21 cellular contexts compared by ENCODE assay signal in the genomic region with DNA sequence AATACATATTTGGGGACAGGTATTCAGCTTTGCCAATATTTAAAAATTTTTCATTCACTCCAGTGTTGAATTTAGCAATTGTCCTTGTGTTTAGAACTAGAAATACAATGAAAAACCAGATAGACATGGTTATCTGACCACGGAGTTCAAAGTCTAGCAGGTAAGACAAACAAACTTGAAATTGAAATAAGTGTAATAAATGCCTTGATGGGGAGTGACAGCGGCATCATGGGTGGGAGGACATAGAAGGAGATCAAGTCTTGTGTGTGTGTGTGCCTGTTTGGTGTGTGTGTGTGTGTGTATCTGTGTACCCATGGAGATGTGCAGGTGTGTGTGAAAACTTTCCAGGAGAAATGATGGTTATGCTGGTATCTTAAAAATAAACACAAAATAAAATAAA.
DNase-seq lines count a peak whose midpoint lies in the region; ATAC-seq and TF ChIP-seq lines count a peak whose summit lies in the region.
"Had no signal": no experiment of that assay in that cellular context is flagged by ENCODE, and none has a peak within 500 bp of the region (broad histone marks: within the 10 kb centered on the region; RNA-seq: fewer than 3 reads in every experiment).

No MANE protein-coding gene starts in this region.

- ATAC-seq in stimulated activated effector memory CD8-positive, alpha-beta T cell treated with anti-CD3 and anti-CD28 coated beads, Interleukin-12 subunit alpha, Interleukin-12 subunit beta, amount 100 ng/mL, for 72 hours: no peak
- ATAC-seq: GM12878, SK-N-SH treated with all-trans-retinoic acid at 6 μM for 48 hours had no signal

- DNase-seq in HuH-7.5 (ENCODE audit: low spot score): peak; percentile 33
- peak; percentile 67 for DNase-seq in SW480 (ENCODE audit: low spot score)
- DNase-seq in transverse colon: peak; percentile 44
- DNase-seq in stimulated activated effector memory CD8-positive, alpha-beta T cell treated with anti-CD3 and anti-CD28 coated beads, Interleukin-12 subunit alpha, Interleukin-12 subunit beta, amount 100 ng/mL, for 72 hours (ENCODE audit: low spot score in 2 of 2): no peak
- no peak for DNase-seq in substantia nigra (lab: John Stamatoyannopoulos, UW)
- no peak for DNase-seq in H7
- DNase-seq: BE2C; DMS79 treated with DMSO at 0.1 percent for 48 hours; H9; HFFc6; NCI-H1105; NCI-H1694; NCI-H446; NCI-H748 treated with DMSO at 0.1 percent for 48 hours; NK-92 treated with Interleukin-12 subunit alpha and Interleukin-12 subunit beta, amount 100 ng/mL, for 24 hours; SIG-M5 had no signal

- no peak for TF ChIP-seq POLR2A in transverse colon (IDR thresholded peaks at IDR 0.05)

- TF ChIP-seq RAD21 in liver (IDR thresholded peaks at IDR 0.05): no peak

- H3K4me1 ChIP-seq in liver (ENCODE audit: control insufficient read depth in 4 of 4, insufficient read depth in 4 of 4, low read length in 3 of 4) (no peaks in the 10 kb centered on the region), transverse colon (peaks cover 0 to 14% (median 4%) of the 10 kb centered on the region in 4 donors)
- H3K4me1 ChIP-seq: BE2C had no signal

- WGBS in liver: 40% methylated on average over 2 of the region's 2 CpGs
- 27 to 51% methylated on average over 2 of the region's 2 CpGs for WGBS in transverse colon (ENCODE audit: low coverage in 1 of 2), 2 donors

- TF ChIP-seq CTCF in liver (IDR thresholded peaks at IDR 0.05; ENCODE audit: low read depth, low read length, missing input control): no peak
- no peak for TF ChIP-seq CTCF in transverse colon (IDR thresholded peaks at IDR 0.05)

- no peak overlapping the region for H3K4me3 Mint-ChIP-seq in stimulated activated effector memory CD8-positive, alpha-beta T cell treated with anti-CD3 and anti-CD28 coated beads, Interleukin-12 subunit alpha, Interleukin-12 subunit beta, amount 100 ng/mL, for 72 hours
- H3K4me3 Mint-ChIP-seq: H9, HFFc6 had no signal

- intact Hi-C loops in transverse colon (cut with DNase I; ENCODE audit: low total_unique reads): no loop called here

- in situ Hi-C loops in transverse colon (cut with MboI; ENCODE audit: low pct_ligation_motif_present in 1 of 4, low pct_unique_long_range_greater_than_20kb in 1 of 4, low sequenced_read_pairs in 3 of 4): no loop called here

- H3K9ac ChIP-seq in liver (ENCODE audit: low read depth in 1 of 2, low read length in 2 of 2): no peak overlapping the region
- H3K9ac ChIP-seq: KMS-11 had no signal

- no peak overlapping the region for H3K27ac ChIP-seq in liver (ENCODE audit: low read depth in 1 of 2, low read length in 2 of 2)
- no peak overlapping the region for H3K27ac ChIP-seq in transverse colon
- no peak overlapping the region for H3K27ac ChIP-seq in substantia nigra (ENCODE audit: low read depth, low read length, poor library complexity, severe bottlenecking)
- H3K27ac ChIP-seq: KMS-11, RWPE1 had no signal

- H3K27me3 ChIP-seq in liver (ENCODE audit: control insufficient read depth in 4 of 4, insufficient read depth in 4 of 4, low read length in 3 of 4) (no peaks in the 10 kb centered on the region), transverse colon (no peaks in the 10 kb centered on the region), H7 (ENCODE audit: control insufficient read depth, insufficient read depth, low read length) (no peaks in the 10 kb centered on the region)
- H3K27me3 ChIP-seq: BE2C had no signal

- peaks cover 8% of the 10 kb centered on the region for H3K9me3 Mint-ChIP-seq in stimulated activated effector memory CD8-positive, alpha-beta T cell treated with anti-CD3 and anti-CD28 coated beads, Interleukin-12 subunit alpha, Interleukin-12 subunit beta, amount 100 ng/mL, for 72 hours

- H3K36me3 ChIP-seq in liver (ENCODE audit: control insufficient read depth in 4 of 4, insufficient read depth in 3 of 4, low read depth in 1 of 4, low read length in 3 of 4): no peaks in the 10 kb centered on the region
- no peaks in the 10 kb centered on the region for H3K36me3 ChIP-seq in transverse colon
- no peaks in the 10 kb centered on the region for H3K36me3 ChIP-seq in H7 (replicated peaks; ENCODE audit: control insufficient read depth, insufficient read depth, low read length)
- H3K36me3 ChIP-seq: BE2C had no signal

- no peaks in the 10 kb centered on the region for H3K36me3 Mint-ChIP-seq in stimulated activated effector memory CD8-positive, alpha-beta T cell treated with anti-CD3 and anti-CD28 coated beads, Interleukin-12 subunit alpha, Interleukin-12 subunit beta, amount 100 ng/mL, for 72 hours

- no peak overlapping the region for H3K27ac Mint-ChIP-seq in stimulated activated effector memory CD8-positive, alpha-beta T cell treated with anti-CD3 and anti-CD28 coated beads, Interleukin-12 subunit alpha, Interleukin-12 subunit beta, amount 100 ng/mL, for 72 hours
- H3K27ac Mint-ChIP-seq: H9, HFFc6 had no signal

- H3K4me3 ChIP-seq in liver (ENCODE audit: low read depth in 1 of 3, low read length in 3 of 3): no peak overlapping the region
- no peak overlapping the region for H3K4me3 ChIP-seq in transverse colon
- no peak overlapping the region for H3K4me3 ChIP-seq in H7 (ENCODE audit: insufficient read depth, low read depth, low read length)
- H3K4me3 ChIP-seq: GM12878 had no signal

- TF ChIP-seq EP300 in transverse colon (IDR thresholded peaks at IDR 0.05; ENCODE audit: low read depth): no peak

- H3K9me3 ChIP-seq in liver (ENCODE audit: control insufficient read depth in 4 of 4, low read length in 3 of 4) (peaks cover 0 to 10% (median under 1%) of the 10 kb centered on the region in 4 donors), transverse colon (peaks cover 0 to 4% of the 10 kb centered on the region in 2 donors)
- H3K9me3 ChIP-seq: BE2C had no signal

- H3K4me1 Mint-ChIP-seq in stimulated activated effector memory CD8-positive, alpha-beta T cell treated with anti-CD3 and anti-CD28 coated beads, Interleukin-12 subunit alpha, Interleukin-12 subunit beta, amount 100 ng/mL, for 72 hours: no peaks in the 10 kb centered on the region
- H3K4me1 Mint-ChIP-seq: H9 had no signal

TF ChIP-seq in liver, 16 proteins besides CTCF, POLR2A, EP300 and RAD21:
- peak; percentile 46 to 54 for TF ChIP-seq HNF4A (conservative IDR thresholded peaks at IDR 0.05)
- no peak for TF ChIP-seq SP1 (IDR thresholded peaks at IDR 0.05)

Comparison
In these comparisons a context has a peak if more than half of its experiments do, and no peak if none do; other contexts are left out.
1. DNase-seq: peak in HuH-7.5 (single experiment), SW480 (single experiment) and transverse colon (single experiment); none in stimulated activated effector memory CD8-positive, alpha-beta T cell treated with anti-CD3 and anti-CD28 coated beads, Interleukin-12 subunit alpha, Interleukin-12 subunit beta, amount 100 ng/mL, for 72 hours (0 of 2), substantia nigra (0 of 49) and H7 (single experiment).